ENCODE assay signal across 23 cellular contexts in genomic region chr6:85127179-85127498, GRCh38.
DNase-seq lines count a peak whose midpoint lies in the region; ATAC-seq, FAIRE-seq and TF ChIP-seq lines count a peak whose summit lies in the region.
"Had no signal": no experiment of that assay in that cellular context is flagged by ENCODE, and none has a peak within 500 bp of the region (broad histone marks: within the 10 kb centered on the region; RNA-seq: fewer than 3 reads in every experiment).

No MANE protein-coding gene starts in this region.

- H3K4me1 Mint-ChIP-seq in astrocyte (ENCODE audit: low read depth, unreplicated experiment) (peaks cover 7% of the 10 kb centered on the region), nephron progenitor cell (peaks cover 28% of the 10 kb centered on the region)
- no peaks in the 10 kb centered on the region for H3K4me1 Mint-ChIP-seq in CD8-positive, alpha-beta memory T cell
- H3K4me1 Mint-ChIP-seq: activated CD4-positive, alpha-beta memory T cell treated with anti-CD3 and anti-CD28 coated beads, Interleukin-2, amount 10 ng/mL, durations not matched to agents 7 days and 5 days; activated naive CD4-positive, alpha-beta T cell treated with anti-CD3 and anti-CD28 coated beads, Interleukin-2, amount 50 U/mL, for 24 hours; CD14-positive monocyte; memory B cell had no signal

- H3K27me3 ChIP-seq in GM23248 (replicated peaks; ENCODE audit: insufficient read depth) (no peaks in the 10 kb centered on the region), astrocyte (ENCODE audit: insufficient read depth, low read length) (no peaks in the 10 kb centered on the region)
- no peaks in the 10 kb centered on the region for H3K27me3 ChIP-seq in CD8-positive, alpha-beta memory T cell (ENCODE audit: insufficient read depth, low read length, poor library complexity, severe bottlenecking)
- H3K27me3 ChIP-seq: uterus had no signal

- peaks cover 42% of the 10 kb centered on the region for H3K4me1 ChIP-seq in GM23248 (ENCODE audit: insufficient read depth)
- no peaks in the 10 kb centered on the region for H3K4me1 ChIP-seq in astrocyte (ENCODE audit: insufficient read depth, low read length)
- no peaks in the 10 kb centered on the region for H3K4me1 ChIP-seq in CD8-positive, alpha-beta memory T cell (ENCODE audit: insufficient read depth, low read length)
- H3K4me1 ChIP-seq: HAP-1, psoas muscle, uterus had no signal

- TF ChIP-seq CTCF in astrocyte (IDR thresholded peaks at IDR 0.05; ENCODE audit: insufficient read depth, low read depth, low read length) (no peak), nephron progenitor cell (IDR thresholded peaks at IDR 0.05) (peak; percentile 6)

- 0 out of 2 replicates have a peak overlapping the region, but pooled peaks have one; percentile 20 for H3K4me3 ChIP-seq in GM23248
- no peak overlapping the region for H3K4me3 ChIP-seq in astrocyte (ENCODE audit: insufficient read depth, low read depth, low read length)
- H3K4me3 ChIP-seq in CD8-positive, alpha-beta memory T cell (ENCODE audit: low read length): no peak overlapping the region
- H3K4me3 ChIP-seq: coronary artery, HAP-1, psoas muscle, uterus had no signal

- DNase-seq in GM23248 (no peak), astrocyte (ENCODE audit: low read depth) (no peak), nephron progenitor cell (no peak), UCSD-AML1 (lab: John Stamatoyannopoulos, UW; ENCODE audit: unreplicated experiment) (no peak)
- no peak for DNase-seq in CD8-positive, alpha-beta memory T cell
- DNase-seq: activated CD4-positive, alpha-beta memory T cell treated with anti-CD3 and anti-CD28 coated beads, Interleukin-2, amount 10 ng/mL, durations not matched to agents 7 days and 5 days; activated CD4-positive, alpha-beta T cell treated with anti-CD3 and anti-CD28 coated beads for 1 hour; effector memory CD8-positive, alpha-beta T cell; NCI-H1105; NCI-H524 treated with DMSO at 0.1 percent for 48 hours had no signal

- H3K9me3 Mint-ChIP-seq in astrocyte (ENCODE audit: unreplicated experiment): no peaks in the 10 kb centered on the region
- no peaks in the 10 kb centered on the region for H3K9me3 Mint-ChIP-seq in nephron progenitor cell
- peaks cover 0 to 6% (median 0%) of the 10 kb centered on the region in 5 donors for H3K9me3 Mint-ChIP-seq in CD8-positive, alpha-beta memory T cell
- H3K9me3 Mint-ChIP-seq: activated CD4-positive, alpha-beta memory T cell treated with anti-CD3 and anti-CD28 coated beads, Interleukin-2, amount 10 ng/mL, durations not matched to agents 7 days and 5 days; activated T-helper 2 cell treated with anti-CD3 and anti-CD28 coated beads, Interferon-gamma antibody, Interleukin-2, Interleukin-4, amounts not matched to agents 10 μg/mL and 5 μg/mL and 100 μg/mL, durations not matched to agents 14 hours and 24 hours and 36 hours; CD14-positive monocyte; effector memory CD8-positive, alpha-beta T cell; stimulated activated naive CD8-positive, alpha-beta T cell treated with anti-CD3 and anti-CD28 coated beads, Interleukin-15, Interleukin-2, amounts not matched to agents 100 ng/mL and 50 ng/mL, for 24 hours had no signal

- H3K36me3 Mint-ChIP-seq in astrocyte (ENCODE audit: low read depth, unreplicated experiment) (no peaks in the 10 kb centered on the region), nephron progenitor cell (ENCODE audit: low read depth) (no peaks in the 10 kb centered on the region)
- no peaks in the 10 kb centered on the region for H3K36me3 Mint-ChIP-seq in CD8-positive, alpha-beta memory T cell
- H3K36me3 Mint-ChIP-seq: activated naive CD4-positive, alpha-beta T cell treated with anti-CD3 and anti-CD28 coated beads, Interleukin-2, amount 50 U/mL, for 24 hours; CD14-positive monocyte; memory B cell had no signal

- H3K27ac ChIP-seq in GM23248: peak overlapping the region; percentile 13; the same call in 1 of the 2 replicates
- H3K27ac ChIP-seq in astrocyte (ENCODE audit: low read depth, low read length): no peak overlapping the region
- no peak overlapping the region for H3K27ac ChIP-seq in CD8-positive, alpha-beta memory T cell (ENCODE audit: low read depth, low read length)
- H3K27ac ChIP-seq: coronary artery, psoas muscle, uterus had no signal

- H3K36me3 ChIP-seq in GM23248 (ENCODE audit: low read depth) (no peaks in the 10 kb centered on the region), astrocyte (ENCODE audit: insufficient read depth, low read length) (no peaks in the 10 kb centered on the region)
- no peaks in the 10 kb centered on the region for H3K36me3 ChIP-seq in CD8-positive, alpha-beta memory T cell (ENCODE audit: insufficient read depth, low read length)
- H3K36me3 ChIP-seq: HAP-1, uterus had no signal

- ATAC-seq in HG03432 (IDR thresholded peaks at IDR 0.05; ENCODE audit: unreplicated experiment) (peak; percentile 17), GM19324 (IDR thresholded peaks at IDR 0.05; ENCODE audit: low FRiP score, unreplicated experiment) (no peak), HG02852 (IDR thresholded peaks at IDR 0.05; ENCODE audit: unreplicated experiment) (no peak)
- ATAC-seq: effector memory CD8-positive, alpha-beta T cell had no signal

- WGBS in GM23248 (ENCODE audit: low coverage in 1 of 2, low lambda C conversion rate in 2 of 2, missing lambda C conversion rate in 2 of 2), 2 experiments: 78 to 82% methylated on average over 3 of the region's 3 CpGs

- H3K4me2 ChIP-seq in GM23248 (ENCODE audit: unreplicated experiment) (peak overlapping the region; percentile 36), astrocyte (ENCODE audit: low read length) (peak overlapping the region; percentile 65)

- H3K27ac Mint-ChIP-seq in astrocyte (ENCODE audit: unreplicated experiment) (no peak overlapping the region), nephron progenitor cell (no peak overlapping the region)
- no peak overlapping the region for H3K27ac Mint-ChIP-seq in CD8-positive, alpha-beta memory T cell
- H3K27ac Mint-ChIP-seq: activated CD4-positive, alpha-beta memory T cell treated with anti-CD3 and anti-CD28 coated beads, Interleukin-2, amount 10 ng/mL, durations not matched to agents 7 days and 5 days; activated naive CD4-positive, alpha-beta T cell treated with anti-CD3 and anti-CD28 coated beads, Interleukin-2, amount 50 U/mL, for 24 hours; activated T-helper 2 cell treated with anti-CD3 and anti-CD28 coated beads, Interferon-gamma antibody, Interleukin-2, Interleukin-4, amounts not matched to agents 10 μg/mL and 5 μg/mL and 100 μg/mL, durations not matched to agents 14 hours and 24 hours and 36 hours; CD14-positive monocyte; effector memory CD8-positive, alpha-beta T cell; memory B cell; stimulated activated naive CD8-positive, alpha-beta T cell treated with anti-CD3 and anti-CD28 coated beads, Interleukin-15, Interleukin-2, amounts not matched to agents 100 ng/mL and 50 ng/mL, for 24 hours had no signal

- in situ Hi-C loops in GM23248 (cut with MboI): loop anchor here (10.0 kb wide), 1 partner anchor 352 kb away; no protein-coding TSS in a partner anchor

- no peaks in the 10 kb centered on the region for H4K20me1 ChIP-seq in GM23248 (ENCODE audit: insufficient read depth)
- no peaks in the 10 kb centered on the region for H4K20me1 ChIP-seq in astrocyte (ENCODE audit: insufficient read depth, low read length)

- H3K9ac ChIP-seq in GM23248 (no peak overlapping the region), astrocyte (ENCODE audit: low read length) (no peak overlapping the region)

- no peak overlapping the region for H3K4me3 Mint-ChIP-seq in astrocyte (ENCODE audit: unreplicated experiment)
- no peak overlapping the region for H3K4me3 Mint-ChIP-seq in nephron progenitor cell
- H3K4me3 Mint-ChIP-seq in CD8-positive, alpha-beta memory T cell: no peak overlapping the region
- H3K4me3 Mint-ChIP-seq: activated CD4-positive, alpha-beta memory T cell treated with anti-CD3 and anti-CD28 coated beads, Interleukin-2, amount 10 ng/mL, durations not matched to agents 7 days and 5 days; activated naive CD4-positive, alpha-beta T cell treated with anti-CD3 and anti-CD28 coated beads, Interleukin-2, amount 50 U/mL, for 24 hours; CD14-positive monocyte; effector memory CD8-positive, alpha-beta T cell; memory B cell; stimulated activated naive CD8-positive, alpha-beta T cell treated with anti-CD3 and anti-CD28 coated beads, Interleukin-15, Interleukin-2, amounts not matched to agents 100 ng/mL and 50 ng/mL, for 24 hours had no signal

- H2AFZ ChIP-seq in GM23248 (peak overlapping the region; percentile 53; the same call in 1 of the 2 replicates), astrocyte (ENCODE audit: low read depth, low read length) (peak overlapping the region; percentile 64)

- H3F3A ChIP-seq in GM23248 (ENCODE audit: insufficient read depth): peaks cover 38% of the 10 kb centered on the region

- H3K79me2 ChIP-seq in GM23248 (ENCODE audit: insufficient read depth) (no peaks in the 10 kb centered on the region), astrocyte (ENCODE audit: insufficient read depth, low read length) (no peaks in the 10 kb centered on the region)

- H3K9me3 ChIP-seq in GM23248 (ENCODE audit: low read depth): no peaks in the 10 kb centered on the region
- H3K9me3 ChIP-seq in astrocyte (ENCODE audit: insufficient read depth, low read depth, low read length): no peaks in the 10 kb centered on the region
- H3K9me3 ChIP-seq in CD8-positive, alpha-beta memory T cell (ENCODE audit: low read length): no peaks in the 10 kb centered on the region
- H3K9me3 ChIP-seq: HAP-1, psoas muscle, uterus had no signal

- CTCF ChIA-PET in CD8-positive, alpha-beta memory T cell (lab: Charles Lee): no interaction called here

- no peaks in the 10 kb centered on the region for H3K9me2 ChIP-seq in GM23248 (ENCODE audit: insufficient read depth)

- FAIRE-seq in astrocyte (lab: Jason Lieb, UNC): no peak
- FAIRE-seq: frontal cortex had no signal

- H3K27me3 Mint-ChIP-seq in astrocyte (ENCODE audit: low read depth, unreplicated experiment): peaks cover 14% of the 10 kb centered on the region
- H3K27me3 Mint-ChIP-seq in nephron progenitor cell (ENCODE audit: low read depth, poor library complexity): peaks cover 3% of the 10 kb centered on the region
- H3K27me3 Mint-ChIP-seq in CD8-positive, alpha-beta memory T cell: no peaks in the 10 kb centered on the region
- H3K27me3 Mint-ChIP-seq: activated CD4-positive, alpha-beta memory T cell treated with anti-CD3 and anti-CD28 coated beads, Interleukin-2, amount 10 ng/mL, durations not matched to agents 7 days and 5 days; effector memory CD8-positive, alpha-beta T cell; stimulated activated naive CD8-positive, alpha-beta T cell treated with anti-CD3 and anti-CD28 coated beads, Interleukin-15, Interleukin-2, amounts not matched to agents 100 ng/mL and 50 ng/mL, for 24 hours had no signal

- POLR2A ChIA-PET in CD8-positive, alpha-beta memory T cell (lab: Charles Lee): no interaction called here
